ENCODE assay signal across 20 cellular contexts in genomic region chr11:8480858-8481257, GRCh38.
DNase-seq lines count a peak whose midpoint lies in the region; ATAC-seq, FAIRE-seq and TF ChIP-seq lines count a peak whose summit lies in the region.
"Had no signal": no experiment of that assay in that cellular context is flagged by ENCODE, and none has a peak within 500 bp of the region (broad histone marks: within the 10 kb centered on the region; RNA-seq: fewer than 3 reads in every experiment).

No MANE protein-coding gene starts in this region.

- TF ChIP-seq EP300 in HepG2 (IDR thresholded peaks at IDR 0.05; ENCODE audit: low read depth in 2 of 2, low read length in 2 of 2), result no peak
- TF ChIP-seq EP300 in HepG2 (CRISPR knock-in tag; IDR thresholded peaks at IDR 0.05; ENCODE audit: borderline replicate concordance), result no peak

- H3K4me2 ChIP-seq in HepG2 (ENCODE audit: low read depth, low read length), result no peak overlapping the region
- H3K4me2 ChIP-seq: BLaER1 treated with 17β-estradiol and CSF1 and Interleukin-3, amounts not matched to agents 10 nM and 100 nM had no signal

- intact Hi-C loops in HepG2 (cut with micrococcal nuclease; ENCODE audit: unreplicated experiment), result no loop called here
- intact Hi-C loops in right lobe of liver (cut with DNase I), result no loop called here

- no peaks in the 10 kb centered on the region for H3K27me3 ChIP-seq in HepG2 (ENCODE audit: control insufficient read depth in 1 of 2, insufficient read depth in 2 of 2, low read length in 2 of 2)
- H3K27me3 ChIP-seq in right lobe of liver, result no peaks in the 10 kb centered on the region
- no peaks in the 10 kb centered on the region for H3K27me3 ChIP-seq in right atrium auricular region
- H3K27me3 ChIP-seq: BLaER1 treated with 17β-estradiol and CSF1 and Interleukin-3, amounts not matched to agents 10 nM and 100 nM had no signal

- H4K20me1 ChIP-seq in HepG2 (ENCODE audit: insufficient read depth, low read length), result no peaks in the 10 kb centered on the region
- H4K20me1 ChIP-seq: BLaER1 treated with 17β-estradiol and CSF1 and Interleukin-3, amounts not matched to agents 10 nM and 100 nM had no signal

- TF ChIP-seq POLR2A in HepG2 (IDR thresholded peaks at IDR 0.05; ENCODE audit: insufficient read depth in 1 of 2, low read depth in 2 of 2, low read length in 2 of 2) (no peak), right lobe of liver (IDR thresholded peaks at IDR 0.05) (no peak)

- TF ChIP-seq CTCF in HepG2 (CRISPR knock-in tag; IDR thresholded peaks at IDR 0.05) (no peak), right lobe of liver (IDR thresholded peaks at IDR 0.05) (no peak), fibroblast of mammary gland (conservative IDR thresholded peaks at IDR 0.05; ENCODE audit: control insufficient read depth, insufficient read depth, low read depth, low read length) (no peak), neural crest cell (conservative IDR thresholded peaks at IDR 0.05) (no peak), right atrium auricular region (IDR thresholded peaks at IDR 0.05) (no peak)

- no TSS peak for BruUV-seq in HepG2 (replicated peaks; lab: Mats Ljungman, UMichigan)

- no peaks in the 10 kb centered on the region for H3K36me3 Mint-ChIP-seq in neural crest cell (ENCODE audit: low read depth)
- H3K36me3 Mint-ChIP-seq: CD4-positive, CD25-positive, alpha-beta regulatory T cell had no signal

- H3K4me3 Mint-ChIP-seq in neural crest cell, result no peak overlapping the region
- H3K4me3 Mint-ChIP-seq: CD4-positive, CD25-positive, alpha-beta regulatory T cell; HFFc6 had no signal

- no peak overlapping the region for H3K4me3 ChIP-seq in HepG2 (replicated peaks in 1 of 3; ENCODE audit: insufficient read depth in 1 of 3, low read depth in 2 of 3, low read length in 3 of 3)
- no peak overlapping the region for H3K4me3 ChIP-seq in right lobe of liver
- no peak overlapping the region for H3K4me3 ChIP-seq in fibroblast of mammary gland (ENCODE audit: control insufficient read depth, low read depth, low read length)
- no peak overlapping the region for H3K4me3 ChIP-seq in right atrium auricular region
- H3K4me3 ChIP-seq: BLaER1 treated with 17β-estradiol and CSF1 and Interleukin-3, amounts not matched to agents 10 nM and 100 nM; HAP-1; K562 had no signal

- WGBS in HepG2 (ENCODE audit: low lambda C conversion rate), result 51% methylated on average over 3 of the region's 3 CpGs
- WGBS in right lobe of liver (ENCODE audit: insufficient coverage, low coverage, low lambda C conversion rate, missing lambda C conversion rate), result 53% methylated on average over 3 of the region's 3 CpGs

- H3K27ac Mint-ChIP-seq in neural crest cell (ENCODE audit: unreplicated experiment), result peak overlapping the region; percentile 2
- H3K27ac Mint-ChIP-seq: CD4-positive, CD25-positive, alpha-beta regulatory T cell; HFFc6 had no signal

- DNase-seq in HepG2 (ENCODE audit: low spot score) (no peak), right lobe of liver (no peak), fibroblast of mammary gland (ENCODE audit: low read depth) (peak; percentile 2), neural crest cell (ENCODE audit: low read depth, low spot score) (no peak), right atrium auricular region (ENCODE audit: low spot score) (no peak), NCI-H187 (lab: John Stamatoyannopoulos, UW) (no peak)
- DNase-seq: ACHN; CD4-positive, CD25-positive, alpha-beta regulatory T cell; COR-L47; DND-41; GDM1; HFFc6 had no signal

- H3K27me3 Mint-ChIP-seq in neural crest cell (ENCODE audit: low read depth), result no peaks in the 10 kb centered on the region

- no peaks in the 10 kb centered on the region for H3K79me2 ChIP-seq in HepG2 (ENCODE audit: insufficient read depth, low read length)

- ATAC-seq in HepG2 (no peak), right lobe of liver (no peak), HG03196 (IDR thresholded peaks at IDR 0.05; ENCODE audit: unreplicated experiment) (no peak)
- ATAC-seq: K562 had no signal

- H3K36me3 ChIP-seq in HepG2 (replicated peaks in 1 of 2; ENCODE audit: control insufficient read depth in 1 of 2, insufficient read depth in 2 of 2, low read length in 2 of 2), result no peaks in the 10 kb centered on the region
- no peaks in the 10 kb centered on the region for H3K36me3 ChIP-seq in right lobe of liver
- H3K36me3 ChIP-seq in right atrium auricular region, result no peaks in the 10 kb centered on the region
- H3K36me3 ChIP-seq: BLaER1 treated with 17β-estradiol and CSF1 and Interleukin-3, amounts not matched to agents 10 nM and 100 nM; HAP-1 had no signal

- TF ChIP-seq RAD21 in HepG2 (CRISPR knock-in tag; IDR thresholded peaks at IDR 0.05), result no peak

- in situ Hi-C loops in HepG2 (cut with HindIII; ENCODE audit: extremely low pct_ligation_motif_present, low pct_unique_long_range_greater_than_20kb), result no loop called here

- H3K27ac ChIP-seq in HepG2 (ENCODE audit: extremely low read length, insufficient read depth, low read length) (no peak overlapping the region), right lobe of liver (no peak overlapping the region), right atrium auricular region (no peak overlapping the region)
- H3K27ac ChIP-seq: BLaER1 treated with 17β-estradiol and CSF1 and Interleukin-3, amounts not matched to agents 10 nM and 100 nM had no signal

- POLR2A ChIA-PET in HepG2 (lab: Yijun Ruan, JAX), result interaction anchor here (0.6 kb wide), 1 partner anchor 8 kb away, joined by 4 read pairs; no protein-coding TSS in a partner anchor

- H3K4me1 ChIP-seq in HepG2 (ENCODE audit: insufficient read depth, low read length) (no peaks in the 10 kb centered on the region), right lobe of liver (no peaks in the 10 kb centered on the region), right atrium auricular region (no peaks in the 10 kb centered on the region)
- H3K4me1 ChIP-seq: BLaER1 treated with 17β-estradiol and CSF1 and Interleukin-3, amounts not matched to agents 10 nM and 100 nM; HAP-1 had no signal

- H3K9ac ChIP-seq in HepG2 (ENCODE audit: insufficient read depth, low read depth, low read length), result no peak overlapping the region
- H3K9ac ChIP-seq: BLaER1 treated with 17β-estradiol and CSF1 and Interleukin-3, amounts not matched to agents 10 nM and 100 nM had no signal

- no peak for FAIRE-seq in HepG2 (lab: Jason Lieb, UNC)
- FAIRE-seq: GM12892, GM19239, H1, HTR-8/SVneo, K562 had no signal

- no peaks in the 10 kb centered on the region for H3K9me3 ChIP-seq in HepG2 (ENCODE audit: low read length)
- H3K9me3 ChIP-seq in right lobe of liver, result no peaks in the 10 kb centered on the region
- H3K9me3 ChIP-seq in right atrium auricular region, result no peaks in the 10 kb centered on the region
- H3K9me3 ChIP-seq: BLaER1 treated with 17β-estradiol and CSF1 and Interleukin-3, amounts not matched to agents 10 nM and 100 nM; HAP-1 had no signal

- no peaks in the 10 kb centered on the region for H3K9me3 Mint-ChIP-seq in neural crest cell
- H3K9me3 Mint-ChIP-seq: CD4-positive, CD25-positive, alpha-beta regulatory T cell; HFFc6 had no signal

- peaks cover 6% of the 10 kb centered on the region for H3K4me1 Mint-ChIP-seq in neural crest cell
- H3K4me1 Mint-ChIP-seq: CD4-positive, CD25-positive, alpha-beta regulatory T cell had no signal

- H2AFZ ChIP-seq in HepG2 (ENCODE audit: low read length), result no peak overlapping the region

- CTCF ChIA-PET in HepG2 (lab: Yijun Ruan, JAX; ENCODE audit: low intra/inter-chr PET ratio, low total read pairs), result no interaction called here

TF ChIP-seq in HepG2, 621 proteins besides CTCF, POLR2A, EP300 and RAD21:
- TF ChIP-seq BCL6 (CRISPR knock-in tag; IDR thresholded peaks at IDR 0.05) (0 out of 2 replicates have a peak, but pooled peaks have one; percentile 11), ZBTB20 (CRISPR knock-in tag; IDR thresholded peaks at IDR 0.05; ENCODE audit: borderline replicate concordance, low read depth) (no peak)
